Comparison of ENCODE assay signal across 8 cellular contexts in genomic region chr6:134065706-134066105, GRCh38. TPM values are rescaled to one million over a fixed set of nuclear protein-coding genes. Genes with fewer than 3 reads are reported as not detected.
DNase-seq lines count a peak whose midpoint lies in the region; ATAC-seq and TF ChIP-seq lines count a peak whose summit lies in the region.

No MANE protein-coding gene starts in this region.

- peaks cover 0 to 9% (median 4%) of the 10 kb centered on the region in 9 donors for H3K4me1 ChIP-seq in heart right ventricle

- no peaks in the 10 kb centered on the region for H3K36me3 ChIP-seq in heart right ventricle

- H3K27ac ChIP-seq in heart right ventricle, result no peak overlapping the region

- 39 to 42% methylated on average over 2 of the region's 2 CpGs for WGBS in heart right ventricle, 2 donors

- intact Hi-C loops in heart right ventricle (cut with DNase I), result loop anchor here in 8 of 10 donors (2.0 to 10.0 kb wide), 4 partner anchors 93 to 141 kb away; no protein-coding TSS in a partner anchor
- intact Hi-C loops in cardiac septum (cut with DNase I), result loop anchor here (2.0 kb wide), 1 partner anchor 93 kb away; no protein-coding TSS in a partner anchor
- intact Hi-C loops in posterior vena cava (cut with DNase I), result no loop called here

- H3K27me3 ChIP-seq in heart right ventricle, result no peaks in the 10 kb centered on the region

- no peak for ATAC-seq in heart right ventricle

- TF ChIP-seq CTCF in heart right ventricle (IDR thresholded peaks at IDR 0.05) (peak in 7 of 9 donors; percentile 29 to 55 (median 40)), epithelial cell of proximal tubule (conservative IDR thresholded peaks at IDR 0.05; ENCODE audit: low read depth, low read length) (peak; percentile 57)

- no peaks in the 10 kb centered on the region for H3K9me3 ChIP-seq in heart right ventricle

- H3K4me3 ChIP-seq in heart right ventricle (no peak overlapping the region), epithelial cell of proximal tubule (ENCODE audit: low read depth, low read length) (no peak overlapping the region)

- no peak for DNase-seq in heart right ventricle
- no peak for DNase-seq in cardiac septum (ENCODE audit: low spot score)
- peak; percentile 52 for DNase-seq in NCI-H146 treated with DMSO at 0.1 percent for 48 hours (lab: John Stamatoyannopoulos, UW; ENCODE audit: unreplicated experiment)
- DNase-seq in epithelial cell of proximal tubule (ENCODE audit: low read depth), result no peak
- DNase-seq in posterior vena cava (ENCODE audit: low spot score), result no peak
- DNase-seq in mucosa of gallbladder (ENCODE audit: low spot score), result no peak
- DNase-seq in HuH-7.5 (ENCODE audit: low spot score), result no peak
- no peak for DNase-seq in DMS79 treated with DMSO at 0.1 percent for 48 hours (lab: John Stamatoyannopoulos, UW)

RNA-seq across cellular contexts. Expression of gene SLC2A12, which starts 13.3 kb away (rescaled TPM):
- total RNA-seq in heart right ventricle, result 10 to 100 TPM in 9 of 10 donors, 1 to 10 TPM in 1; 9.6 to 49.1 (median 21.6) TPM
- polyA plus RNA-seq in heart right ventricle, result 1 to 10 TPM; 3.7 to 5.1 TPM
- 12.0 TPM for total RNA-seq in cardiac septum
- 3.6 and 5.7 TPM in 2 replicates for total RNA-seq in epithelial cell of proximal tubule
- total RNA-seq in posterior vena cava, result 1 to 10 TPM; 3.1 to 3.2 TPM
- 10.8 TPM for total RNA-seq in mucosa of gallbladder

Comparison
In these comparisons a context has a peak if more than half of its experiments do, and no peak if none do; other contexts are left out.
1. intact Hi-C loops: an anchor here in heart right ventricle (2.0 to 10.0 kb wide) and cardiac septum (2.0 kb wide); none called in posterior vena cava.